12 cellular contexts compared by ENCODE assay signal in the genomic region with DNA sequence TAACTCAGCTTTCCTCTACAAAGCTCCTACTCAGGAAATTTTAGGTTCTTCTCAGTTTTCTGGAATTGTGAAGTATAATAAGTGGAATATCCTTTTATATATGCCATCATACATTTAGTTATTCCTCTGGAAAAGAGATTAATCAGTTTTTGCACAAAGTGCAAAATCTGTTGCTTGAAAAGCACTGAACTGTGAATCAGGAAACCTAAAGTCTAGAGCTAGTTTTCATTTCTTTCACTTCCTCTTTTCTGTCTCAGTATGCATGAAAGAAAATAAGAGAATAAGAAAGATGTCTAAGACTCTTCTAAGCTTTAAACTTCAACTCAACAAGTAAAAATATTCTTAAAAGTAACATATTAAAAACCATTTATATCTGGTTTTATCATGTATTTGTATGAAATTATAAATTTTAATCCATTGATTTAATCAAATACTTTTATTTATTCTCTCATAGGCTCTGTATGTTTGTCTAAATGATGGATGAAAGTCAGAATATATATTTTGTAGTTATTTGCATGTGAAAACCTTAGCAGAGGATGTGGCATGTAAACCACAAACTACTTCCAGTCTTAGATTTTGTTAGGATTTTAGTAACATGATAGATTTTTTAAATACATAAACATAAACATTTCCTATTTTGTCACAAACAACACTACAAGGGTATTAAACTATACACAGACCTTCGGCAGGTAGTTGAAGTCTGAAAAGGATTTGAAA.
DNase-seq lines count a peak whose midpoint lies in the region; ATAC-seq and FAIRE-seq lines count a peak whose summit lies in the region.
"Had no signal": no experiment of that assay in that cellular context is flagged by ENCODE, and none has a peak within 500 bp of the region (broad histone marks: within the 10 kb centered on the region; RNA-seq: fewer than 3 reads in every experiment).

No MANE protein-coding gene starts in this region.

- no peaks in the 10 kb centered on the region for H3K36me3 ChIP-seq in naive thymus-derived CD4-positive, alpha-beta T cell (ENCODE audit: control insufficient read depth in 2 of 3, insufficient read depth in 3 of 3, low read length in 3 of 3)
- H3K36me3 ChIP-seq: ascending aorta had no signal

- no peaks in the 10 kb centered on the region for H3K27me3 Mint-ChIP-seq in naive thymus-derived CD4-positive, alpha-beta T cell
- H3K27me3 Mint-ChIP-seq: activated CD4-positive, alpha-beta memory T cell treated with anti-CD3 and anti-CD28 coated beads, Interleukin-2, amount 10 ng/mL, durations not matched to agents 7 days and 5 days had no signal

- no peaks in the 10 kb centered on the region for H3K4me1 Mint-ChIP-seq in naive thymus-derived CD4-positive, alpha-beta T cell
- H3K4me1 Mint-ChIP-seq: activated CD4-positive, alpha-beta memory T cell treated with anti-CD3 and anti-CD28 coated beads, Interleukin-2, amount 10 ng/mL, durations not matched to agents 7 days and 5 days had no signal

- H3K27me3 ChIP-seq in naive thymus-derived CD4-positive, alpha-beta T cell (ENCODE audit: control insufficient read depth in 2 of 2, insufficient read depth in 2 of 2, low read length in 2 of 2), result no peaks in the 10 kb centered on the region
- H3K27me3 ChIP-seq: ascending aorta had no signal

- peak; percentile 9 for DNase-seq in SIG-M5 treated with dmso at 0.1 percent for 504 hours (lab: John Stamatoyannopoulos, UW; ENCODE audit: unreplicated experiment)
- DNase-seq in SIG-M5 (lab: John Stamatoyannopoulos, UW), result no peak
- DNase-seq in caudate nucleus (lab: John Stamatoyannopoulos, UW), result no peak
- no peak for DNase-seq in Right ventricle myocardium inferior (ENCODE audit: missing footprints)
- DNase-seq in naive thymus-derived CD4-positive, alpha-beta T cell, result no peak
- no peak for DNase-seq in urothelium cell line (ENCODE audit: low spot score)
- DNase-seq: activated CD4-positive, alpha-beta memory T cell treated with anti-CD3 and anti-CD28 coated beads, Interleukin-2, amount 10 ng/mL, durations not matched to agents 7 days and 5 days had no signal

- CTCF ChIA-PET in naive thymus-derived CD4-positive, alpha-beta T cell (lab: Charles Lee), result no interaction called here

- peak; percentile 87 for ATAC-seq in HG02840 (IDR thresholded peaks at IDR 0.05; ENCODE audit: low FRiP score, unreplicated experiment)
- ATAC-seq in HG03575 (IDR thresholded peaks at IDR 0.05; ENCODE audit: extremely low read depth, insufficient number of reproducible peaks, low FRiP score, unreplicated experiment), result peak; percentile 77
- ATAC-seq in Right ventricle myocardium inferior, result no peak
- ATAC-seq in naive thymus-derived CD4-positive, alpha-beta T cell, result no peak
- ATAC-seq: Panc1 had no signal

- no peaks in the 10 kb centered on the region for H3K9me3 ChIP-seq in naive thymus-derived CD4-positive, alpha-beta T cell (ENCODE audit: control insufficient read depth in 2 of 3, low read length in 3 of 3)
- H3K9me3 ChIP-seq: ascending aorta had no signal

- intact Hi-C loops in Right ventricle myocardium inferior (cut with DNase I), result no loop called here
- intact Hi-C loops in naive thymus-derived CD4-positive, alpha-beta T cell (cut with micrococcal nuclease), result no loop called here

- H3K27ac Mint-ChIP-seq in naive thymus-derived CD4-positive, alpha-beta T cell, result no peak overlapping the region
- H3K27ac Mint-ChIP-seq: activated CD4-positive, alpha-beta memory T cell treated with anti-CD3 and anti-CD28 coated beads, Interleukin-2, amount 10 ng/mL, durations not matched to agents 7 days and 5 days had no signal

- H3K36me3 Mint-ChIP-seq in naive thymus-derived CD4-positive, alpha-beta T cell, result no peaks in the 10 kb centered on the region

- H3K4me1 ChIP-seq in naive thymus-derived CD4-positive, alpha-beta T cell (ENCODE audit: control insufficient read depth in 2 of 2, insufficient read depth in 2 of 2, low read length in 2 of 2), result no peaks in the 10 kb centered on the region
- H3K4me1 ChIP-seq: ascending aorta had no signal

- no peak overlapping the region for H3K4me3 ChIP-seq in naive thymus-derived CD4-positive, alpha-beta T cell (ENCODE audit: low read length)
- H3K4me3 ChIP-seq: ascending aorta had no signal

- H3K4me3 Mint-ChIP-seq in naive thymus-derived CD4-positive, alpha-beta T cell, result no peak overlapping the region
- H3K4me3 Mint-ChIP-seq: activated CD4-positive, alpha-beta memory T cell treated with anti-CD3 and anti-CD28 coated beads, Interleukin-2, amount 10 ng/mL, durations not matched to agents 7 days and 5 days had no signal

- no peak for FAIRE-seq in urothelium cell line (lab: Jason Lieb, UNC)

- H3K27ac ChIP-seq in caudate nucleus (ENCODE audit: low read depth, low read length), result no peak overlapping the region
- no peak overlapping the region for H3K27ac ChIP-seq in naive thymus-derived CD4-positive, alpha-beta T cell (ENCODE audit: low read depth, low read length)
- H3K27ac ChIP-seq: 22Rv1, ascending aorta had no signal

- peaks cover 0 to 21% (median 2%) of the 10 kb centered on the region in 11 donors for H3K9me3 Mint-ChIP-seq in naive thymus-derived CD4-positive, alpha-beta T cell

- POLR2A ChIA-PET in naive thymus-derived CD4-positive, alpha-beta T cell (lab: Charles Lee), result no interaction called here

Comparison
In these comparisons a context has a peak if more than half of its experiments do, and no peak if none do; other contexts are left out.
1. ATAC-seq: peak in HG02840 (single experiment) and HG03575 (single experiment); none in Right ventricle myocardium inferior (single experiment) and naive thymus-derived CD4-positive, alpha-beta T cell (single experiment).